Comparison of ENCODE assay signal across 7 cellular contexts in genomic region chr19:10769533-10770491, GRCh38. TPM values are rescaled to one million over a fixed set of nuclear protein-coding genes. Genes with fewer than 3 reads are reported as not detected.
DNase-seq lines count a peak whose midpoint lies in the region; ATAC-seq lines count a peak whose summit lies in the region.

No MANE protein-coding gene starts in this region.

- no peak overlapping the region for H3K4me3 ChIP-seq in HUES48 (ENCODE audit: low read depth, low read length)

- DNase-seq in left ventricle myocardium superior (peak; percentile 78), renal cortical epithelial cell (ENCODE audit: low read depth) (peak; percentile 51), NCI-H2029 (lab: John Stamatoyannopoulos, UW) (no peak), T-helper 9 cell (no peak)

- H3K27ac ChIP-seq in HUES48 (ENCODE audit: low read depth, low read length) = peak overlapping the region; percentile 9

- H3K4me1 ChIP-seq in HUES48 (ENCODE audit: control insufficient read depth, insufficient read depth, low read length) = no peaks in the 10 kb centered on the region; the same call in 1 of the 2 replicates

- H3K9ac ChIP-seq in HUES48 (ENCODE audit: low read depth, low read length) = no peak overlapping the region

- peak overlapping the region; percentile 79 for H3K27ac Mint-ChIP-seq in activated T-helper 17 cell treated with anti-CD3 and anti-CD28 coated beads, Interleukin-2, amount 50 U/mL, for 72 hours

- intact Hi-C loops in left ventricle myocardium superior (cut with micrococcal nuclease) = no loop called here

- no peak overlapping the region for H3K4me3 Mint-ChIP-seq in activated T-helper 17 cell treated with anti-CD3 and anti-CD28 coated beads, Interleukin-2, amount 50 U/mL, for 72 hours

- H3K36me3 ChIP-seq in HUES48 (ENCODE audit: control insufficient read depth, insufficient read depth, low read length) = peaks cover 14% of the 10 kb centered on the region

- no peaks in the 10 kb centered on the region for H3K27me3 ChIP-seq in HUES48 (ENCODE audit: control insufficient read depth, insufficient read depth, low read length)

- no peaks in the 10 kb centered on the region for H3K9me3 Mint-ChIP-seq in activated T-helper 17 cell treated with anti-CD3 and anti-CD28 coated beads, Interleukin-2, amount 50 U/mL, for 72 hours

- H3K4me1 Mint-ChIP-seq in activated T-helper 17 cell treated with anti-CD3 and anti-CD28 coated beads, Interleukin-2, amount 50 U/mL, for 72 hours = no peaks in the 10 kb centered on the region

- no peak for ATAC-seq in activated T-helper 17 cell treated with anti-CD3 and anti-CD28 coated beads, Interleukin-2, amount 50 U/mL, for 72 hours (replicated peaks)
- ATAC-seq in left ventricle myocardium superior (peak; percentile 83), HG03565 (IDR thresholded peaks at IDR 0.05; ENCODE audit: unreplicated experiment) (no peak)

- no peaks in the 10 kb centered on the region for H3K27me3 Mint-ChIP-seq in activated T-helper 17 cell treated with anti-CD3 and anti-CD28 coated beads, Interleukin-2, amount 50 U/mL, for 72 hours

- peaks cover 26% of the 10 kb centered on the region for H3K36me3 Mint-ChIP-seq in activated T-helper 17 cell treated with anti-CD3 and anti-CD28 coated beads, Interleukin-2, amount 50 U/mL, for 72 hours (ENCODE audit: low read depth)

- H3K9me3 ChIP-seq in HUES48 (ENCODE audit: control insufficient read depth, insufficient read depth, low read length) = no peaks in the 10 kb centered on the region

RNA-seq across cellular contexts. Expression of gene DNM2, which starts 51.9 kb away (rescaled TPM):
- 100 to 1,000 TPM; 185 to 209 TPM for total RNA-seq in activated T-helper 17 cell treated with anti-CD3 and anti-CD28 coated beads, Interleukin-2, amount 50 U/mL, for 72 hours
- total RNA-seq in left ventricle myocardium superior = 201 TPM
- 116 and 347 TPM in 2 replicates for total RNA-seq in renal cortical epithelial cell

Comparison
In these comparisons a context has a peak if more than half of its experiments do, and no peak if none do; other contexts are left out.
1. DNase-seq: peak in left ventricle myocardium superior (single experiment) and renal cortical epithelial cell (single experiment); none in NCI-H2029 (single experiment) and T-helper 9 cell (single experiment).